ENCODE assay signal across 17 cellular contexts in genomic region chr1:181102841-181103240, GRCh38. TPM values are rescaled to one million over a fixed set of nuclear protein-coding genes. Genes with fewer than 3 reads are reported as not detected.
A peak's percentile ranks its signal among the peaks of the same experiment; 100 is the strongest.
DNase-seq lines count a peak whose midpoint lies in the region; ATAC-seq, FAIRE-seq and TF ChIP-seq lines count a peak whose summit lies in the region.
"Had no signal": no experiment of that assay in that cellular context is flagged by ENCODE, and none has a peak within 500 bp of the region (broad histone marks: within the 10 kb centered on the region; RNA-seq: fewer than 3 reads in every experiment).

No MANE protein-coding gene starts in this region.

- peak overlapping the region; percentile 12 for H4K8ac ChIP-seq in mesenchymal stem cell (ENCODE audit: low read length)

- H3K4me3 ChIP-seq in A549, result no peak overlapping the region
- no peak overlapping the region for H3K4me3 ChIP-seq in CD4-positive, alpha-beta memory T cell (ENCODE audit: low read length in 2 of 2)
- no peak overlapping the region for H3K4me3 ChIP-seq in mesenchymal stem cell (ENCODE audit: insufficient read depth in 1 of 2, low read depth in 1 of 2, low read length in 2 of 2)
- no peak overlapping the region for H3K4me3 ChIP-seq in gastroesophageal sphincter
- H3K4me3 ChIP-seq: MG63, psoas muscle had no signal

- no peaks in the 10 kb centered on the region for H3K27me3 Mint-ChIP-seq in CD4-positive, alpha-beta memory T cell
- H3K27me3 Mint-ChIP-seq in T-cell, result peaks cover 0 to 2% of the 10 kb centered on the region in 2 donors

- H3K14ac ChIP-seq in mesenchymal stem cell (ENCODE audit: low read length in 2 of 2), result no peak overlapping the region

- peak overlapping the region; percentile 9 to 84 for H2BK12ac ChIP-seq in mesenchymal stem cell (ENCODE audit: low read length in 2 of 2)

- no peak for DNase-seq in A549 (ENCODE audit: low read depth in 1 of 2, low spot score in 1 of 2)
- no peak for DNase-seq in CD4-positive, alpha-beta memory T cell
- no peak for DNase-seq in T-cell
- DNase-seq in mesenchymal stem cell, result peak; percentile 60
- no peak for DNase-seq in cerebellum (ENCODE audit: low spot score)
- DNase-seq in T-helper 1 cell, result no peak
- DNase-seq: activated CD4-positive, alpha-beta T cell treated with anti-CD3 and anti-CD28 coated beads for 36 hours; hypothalamus; MG63; NCI-H1694 treated with DMSO at 0.1 percent for 48 hours; NCI-H510A treated with DMSO at 0.1 percent for 48 hours; psoas muscle had no signal

- H3K36me3 ChIP-seq in CD4-positive, alpha-beta memory T cell (ENCODE audit: insufficient read depth, low read length), result no peaks in the 10 kb centered on the region
- H3K36me3 ChIP-seq in mesenchymal stem cell (ENCODE audit: control insufficient read depth in 1 of 2, insufficient read depth in 2 of 2, low read depth in 1 of 2, low read length in 2 of 2), result no peaks in the 10 kb centered on the region
- H3K36me3 ChIP-seq in gastroesophageal sphincter, result no peaks in the 10 kb centered on the region
- H3K36me3 ChIP-seq: MG63 had no signal

- H3K4ac ChIP-seq in mesenchymal stem cell (ENCODE audit: low read depth in 1 of 2, low read length in 2 of 2), result peak overlapping the region in 1 of 2 experiments; percentile 40

- H3K9ac ChIP-seq in mesenchymal stem cell (ENCODE audit: low read length), result no peak overlapping the region

- H2BK15ac ChIP-seq in mesenchymal stem cell (ENCODE audit: low read depth, poor library complexity, severe bottlenecking), result peak overlapping the region; percentile 26

- no peak overlapping the region for H2AFZ ChIP-seq in mesenchymal stem cell (ENCODE audit: low read depth, low read length)

- H3K9me3 ChIP-seq in A549 (no peaks in the 10 kb centered on the region), mesenchymal stem cell (ENCODE audit: control insufficient read depth, low read length) (no peaks in the 10 kb centered on the region), gastroesophageal sphincter (no peaks in the 10 kb centered on the region)
- no peaks in the 10 kb centered on the region for H3K9me3 ChIP-seq in CD4-positive, alpha-beta memory T cell (ENCODE audit: control insufficient read depth in 1 of 2, low read length in 2 of 2)
- H3K9me3 ChIP-seq: MG63, psoas muscle had no signal

- peak overlapping the region; percentile 42 for H2BK120ac ChIP-seq in mesenchymal stem cell (ENCODE audit: low read depth, low read length)

- CTCF ChIA-PET in A549 (lab: Yijun Ruan, JAX), result interaction anchor here (4.9 to 48.3 kb wide), 3 partner anchors 10 to 36 kb away, joined by 34 to 774 read pairs (median 49); no protein-coding TSS in a partner anchor
- CTCF ChIA-PET in CD4-positive, alpha-beta memory T cell (lab: Charles Lee; ENCODE audit: partially characterized antibody), result interaction anchor here (0.8 to 6.7 kb wide), 5 partner anchors 12 to 63 kb away, joined by 3 to 75 read pairs (median 5); partner anchors contain the start of gene IER5
- CTCF ChIA-PET in T-cell (lab: Charles Lee), result interaction anchor here (0.6 to 1.7 kb wide), 6 partner anchors 11 to 602 kb away, joined by 3 to 9 read pairs (median 4); no protein-coding TSS in a partner anchor

- peaks cover 0 to 3% of the 10 kb centered on the region in 2 donors for H3K36me3 Mint-ChIP-seq in CD4-positive, alpha-beta memory T cell
- no peaks in the 10 kb centered on the region for H3K36me3 Mint-ChIP-seq in T-cell

- no peaks in the 10 kb centered on the region for H3K27me3 ChIP-seq in CD4-positive, alpha-beta memory T cell (ENCODE audit: insufficient read depth, low read length)
- H3K27me3 ChIP-seq in mesenchymal stem cell (ENCODE audit: control insufficient read depth in 1 of 2, insufficient read depth in 1 of 2, low read length in 2 of 2), result no peaks in the 10 kb centered on the region
- H3K27me3 ChIP-seq in gastroesophageal sphincter, result no peaks in the 10 kb centered on the region
- H3K27me3 ChIP-seq: MG63 had no signal

- peak overlapping the region; percentile 77 to 96 (median 94) for H3K27ac Mint-ChIP-seq in CD4-positive, alpha-beta memory T cell
- peak overlapping the region; percentile 20 to 53 for H3K27ac Mint-ChIP-seq in T-cell
- H3K27ac Mint-ChIP-seq: activated CD4-positive, alpha-beta T cell treated with anti-CD3 and anti-CD28 coated beads for 36 hours had no signal

- peaks cover 49 to 88% (median 69%) of the 10 kb centered on the region in 4 donors for H3K4me1 Mint-ChIP-seq in CD4-positive, alpha-beta memory T cell
- peaks cover 71 to 78% (median 72%) of the 10 kb centered on the region in 3 donors for H3K4me1 Mint-ChIP-seq in T-cell

- no peak for TF ChIP-seq RAD21 in A549 (conservative IDR thresholded peaks at IDR 0.05 in 1 of 2, IDR thresholded peaks at IDR 0.05 in 1 of 2)

- POLR2A ChIA-PET in A549 (lab: Yijun Ruan, JAX) (interaction anchor here (1.4 to 3.0 kb wide), 5 partner anchors 10 to 33 kb away, joined by 3 to 12 read pairs (median 5); partner anchors contain the start of gene IER5), T-cell (lab: Charles Lee) (interaction anchor here (1.0 to 5.7 kb wide), 2 partner anchors 11 to 12 kb away, joined by 5 to 147 read pairs; partner anchors contain the start of gene IER5 (in 1 of the 2))
- POLR2A ChIA-PET in CD4-positive, alpha-beta memory T cell (lab: Charles Lee; ENCODE audit: partially characterized antibody), result interaction anchor here (1.3 to 14.7 kb wide), 4 partner anchors 12 to 81 kb away, joined by 3 to 508 read pairs (median 17); partner anchors contain the start of gene IER5

- no peak for FAIRE-seq in A549 (lab: Jason Lieb, UNC)
- FAIRE-seq: bronchial epithelial cell had no signal

- no peak for TF ChIP-seq POLR2A in A549 (IDR thresholded peaks at IDR 0.05; ENCODE audit: low read length)
- TF ChIP-seq POLR2A in gastroesophageal sphincter (IDR thresholded peaks at IDR 0.05), result no peak

- H3K27ac ChIP-seq in A549 (peak overlapping the region; percentile 39 to 98; a peak in 4 of 6 replicates), mesenchymal stem cell (ENCODE audit: low read length, poor library complexity, severe bottlenecking) (peak overlapping the region; percentile 74), gastroesophageal sphincter (no peak overlapping the region)
- no peak overlapping the region for H3K27ac ChIP-seq in CD4-positive, alpha-beta memory T cell (ENCODE audit: low read depth, low read length)

- peak overlapping the region in 1 of 2 experiments; percentile 81 for H3K18ac ChIP-seq in mesenchymal stem cell (ENCODE audit: low read depth in 1 of 2, low read length in 2 of 2)

- peak overlapping the region in 1 of 2 experiments; percentile 81 for H3K23ac ChIP-seq in mesenchymal stem cell (ENCODE audit: low read length in 2 of 2)

- peak overlapping the region; percentile 95 for H2AK5ac ChIP-seq in mesenchymal stem cell (ENCODE audit: low read length, severe bottlenecking)

- H3K4me1 ChIP-seq in A549, result peaks cover 80% of the 10 kb centered on the region
- peaks cover 72% of the 10 kb centered on the region for H3K4me1 ChIP-seq in CD4-positive, alpha-beta memory T cell (ENCODE audit: insufficient read depth, low read length)
- peaks cover 23% of the 10 kb centered on the region for H3K4me1 ChIP-seq in mesenchymal stem cell (ENCODE audit: control insufficient read depth, insufficient read depth, low read depth, low read length)
- peaks cover 4 to 64% (median 16%) of the 10 kb centered on the region in 3 donors for H3K4me1 ChIP-seq in gastroesophageal sphincter

- H4K91ac ChIP-seq in mesenchymal stem cell (ENCODE audit: low read length), result peak overlapping the region; percentile 62

- H3K4me3 Mint-ChIP-seq in CD4-positive, alpha-beta memory T cell, result peak overlapping the region in 2 of 8 donors; percentile 25 to 92
- no peak overlapping the region for H3K4me3 Mint-ChIP-seq in T-cell
- H3K4me3 Mint-ChIP-seq: activated CD4-positive, alpha-beta T cell treated with anti-CD3 and anti-CD28 coated beads for 36 hours; T-helper 1 cell treated with Interleukin-12 subunit alpha and Interleukin-12 subunit beta and Interleukin-4 antibody, amounts not matched to agents 30 μg/mL and 1 μg/mL, for 36 hours had no signal

- H3K4me2 ChIP-seq in A549, result peak overlapping the region; percentile 98
- H3K4me2 ChIP-seq in mesenchymal stem cell (ENCODE audit: low read length, poor library complexity, severe bottlenecking), result peak overlapping the region; percentile 27

- TF ChIP-seq CTCF in A549 (IDR thresholded peaks at IDR 0.05) (no peak), gastroesophageal sphincter (IDR thresholded peaks at IDR 0.05) (no peak)

- intact Hi-C loops in CD4-positive, alpha-beta memory T cell (cut with micrococcal nuclease), result loop anchor here (10.0 kb wide), 1 partner anchor 1148 kb away; the partner anchor contains the start of gene CEP350

- H3K79me1 ChIP-seq in mesenchymal stem cell (replicated peaks; ENCODE audit: low read length, poor library complexity, severe bottlenecking), result peaks cover 3% of the 10 kb centered on the region

- H2BK5ac ChIP-seq in mesenchymal stem cell (ENCODE audit: low read depth, low read length, poor library complexity, severe bottlenecking), result peak overlapping the region; percentile 50

- ATAC-seq in A549 (no peak), T-cell (replicated peaks in 1 of 4) (no peak), HG03280 (IDR thresholded peaks at IDR 0.05; ENCODE audit: unreplicated experiment) (no peak), gastroesophageal sphincter (no peak)
- ATAC-seq: activated CD4-positive, alpha-beta T cell treated with anti-CD3 and anti-CD28 coated beads for 36 hours; activated naive CD4-positive, alpha-beta T cell treated with anti-CD3 and anti-CD28 coated beads, Interleukin-2, amount 50 U/mL, for 72 hours; psoas muscle had no signal

- no peaks in the 10 kb centered on the region for H3K9me3 Mint-ChIP-seq in CD4-positive, alpha-beta memory T cell
- no peaks in the 10 kb centered on the region for H3K9me3 Mint-ChIP-seq in T-cell
- H3K9me3 Mint-ChIP-seq: activated naive CD4-positive, alpha-beta T cell treated with anti-CD3 and anti-CD28 coated beads, Interleukin-2, amount 50 U/mL, for 72 hours; T-helper 1 cell treated with Interleukin-12 subunit alpha and Interleukin-12 subunit beta and Interleukin-4 antibody, amounts not matched to agents 30 μg/mL and 1 μg/mL, for 36 hours had no signal

- no peak for TF ChIP-seq EP300 in A549 (IDR thresholded peaks at IDR 0.05)
- TF ChIP-seq EP300 in gastroesophageal sphincter (IDR thresholded peaks at IDR 0.05), result no peak

TF ChIP-seq in A549, 52 proteins besides CTCF, POLR2A, EP300 and RAD21 (continues in another document):
- no peak for TF ChIP-seq HOXA7 (CRISPR knock-in tag; IDR thresholded peaks at IDR 0.05)
- TF ChIP-seq RARB (CRISPR knock-in tag; IDR thresholded peaks at IDR 0.05), result no peak
- no peak for TF ChIP-seq ZSCAN20 (CRISPR knock-in tag; IDR thresholded peaks at IDR 0.05)

RNA-seq across cellular contexts. Expression of gene IER5, which starts 14.3 kb away (rescaled TPM):
- polyA plus RNA-seq in A549 (2011; rRNA removed) (21.2 and 26.8 TPM in 2 replicates), A549 (2017; fragmentation: RNase III; extraction: RNeasy Plus Mini Kit Qiagen cat#74134 plus additional on column Dnase treatment) (40.2 to 43.4 TPM (median 40.5 TPM) in 3 replicates)
- 26.3 and 34.1 TPM in 2 replicates for polyA plus RNA-seq in A549 (2012; cell fraction: cytosol; rRNA removed)
- polyA plus RNA-seq in A549 (2012; cell fraction: nucleus; rRNA removed), result 60.6 and 73.2 TPM in 2 replicates
- 20.8 and 29.5 TPM in 2 replicates for polyA minus RNA-seq in A549 (2011; rRNA and poly(A)+ RNA removed)
- 10 to 100 TPM; 28.0 to 29.3 TPM for total RNA-seq in CD4-positive, alpha-beta memory T cell
- 10 to 100 TPM; 11.0 to 18.9 TPM for polyA plus RNA-seq in CD4-positive, alpha-beta memory T cell
- total RNA-seq in T-cell (10 to 100 TPM; 26.6 to 85.5 (median 32.2) TPM), cerebellum (13.7 TPM), gastroesophageal sphincter (10 to 100 TPM; 10.7 to 16.7 (median 14.9) TPM)
- 11.3 TPM for polyA plus RNA-seq in mesenchymal stem cell (2013, experiment 1 of 2)
- polyA plus RNA-seq in mesenchymal stem cell (2013, experiment 2 of 2), result 11.5 TPM

Comparison
In these comparisons a context has a peak if more than half of its experiments do, and no peak if none do; other contexts are left out.
1. H3K27ac ChIP-seq: peak in A549 (2 of 2) and mesenchymal stem cell (single experiment); none in CD4-positive, alpha-beta memory T cell (single experiment) and gastroesophageal sphincter (0 of 4).